ENCODE assay signal across 1 cellular context in the genomic region with DNA sequence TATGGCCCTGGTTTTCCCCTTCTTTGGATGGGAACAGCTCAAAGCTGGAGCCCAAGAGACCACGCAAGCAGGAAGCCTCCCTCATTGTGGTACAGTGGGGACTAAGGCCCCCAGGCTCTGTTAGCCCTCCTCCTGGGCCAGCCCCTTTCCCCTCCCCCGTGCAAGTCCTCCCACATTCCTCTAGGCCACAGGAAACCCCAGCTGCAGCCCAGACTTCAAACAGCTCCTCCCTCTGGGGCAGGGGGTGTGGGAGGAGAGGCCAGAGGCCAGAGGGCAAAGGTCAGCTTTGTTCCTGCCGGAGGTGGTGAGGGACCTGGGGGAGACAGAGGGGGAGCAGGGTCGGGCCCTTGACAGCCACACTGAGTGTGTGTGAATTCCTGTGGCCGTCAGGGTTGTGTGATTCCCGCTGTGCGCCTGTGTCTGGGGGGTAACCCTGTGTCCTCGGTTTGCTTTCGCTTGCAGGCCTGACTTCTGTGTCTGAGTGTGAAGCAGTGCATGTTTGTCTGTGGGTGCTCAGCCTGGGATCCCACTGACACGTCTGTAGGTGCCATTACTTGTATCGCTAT.
TF ChIP-seq lines count a peak whose summit lies in the region.

No MANE protein-coding gene starts in this region.

TF ChIP-seq in HepG2, 621 proteins besides CTCF, POLR2A, EP300 and RAD21 (continued from another document and continues in another):
- TF ChIP-seq, protein P1, sequence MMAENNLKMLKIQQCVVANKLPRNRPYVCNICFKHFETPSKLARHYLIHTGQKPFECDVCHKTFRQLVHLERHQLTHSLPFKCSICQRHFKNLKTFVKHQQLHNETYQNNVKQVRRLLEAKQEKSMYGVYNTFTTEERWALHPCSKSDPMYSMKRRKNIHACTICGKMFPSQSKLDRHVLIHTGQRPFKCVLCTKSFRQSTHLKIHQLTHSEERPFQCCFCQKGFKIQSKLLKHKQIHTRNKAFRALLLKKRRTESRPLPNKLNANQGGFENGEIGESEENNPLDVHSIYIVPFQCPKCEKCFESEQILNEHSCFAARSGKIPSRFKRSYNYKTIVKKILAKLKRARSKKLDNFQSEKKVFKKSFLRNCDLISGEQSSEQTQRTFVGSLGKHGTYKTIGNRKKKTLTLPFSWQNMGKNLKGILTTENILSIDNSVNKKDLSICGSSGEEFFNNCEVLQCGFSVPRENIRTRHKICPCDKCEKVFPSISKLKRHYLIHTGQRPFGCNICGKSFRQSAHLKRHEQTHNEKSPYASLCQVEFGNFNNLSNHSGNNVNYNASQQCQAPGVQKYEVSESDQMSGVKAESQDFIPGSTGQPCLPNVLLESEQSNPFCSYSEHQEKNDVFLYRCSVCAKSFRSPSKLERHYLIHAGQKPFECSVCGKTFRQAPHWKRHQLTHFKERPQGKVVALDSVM (CRISPR knock-in tag; IDR thresholded peaks at IDR 0.05), result no peak
- TF ChIP-seq ZFP90 (CRISPR knock-in tag; IDR thresholded peaks at IDR 0.05; ENCODE audit: borderline replicate concordance) (peak; percentile 89), ZNF713 (CRISPR knock-in tag; IDR thresholded peaks at IDR 0.05) (no peak), PITX1 (CRISPR knock-in tag; IDR thresholded peaks at IDR 0.05) (peak; percentile 92), THYN1 (CRISPR knock-in tag; IDR thresholded peaks at IDR 0.05; ENCODE audit: borderline replicate concordance, low read depth) (no peak), ZNF44 (CRISPR knock-in tag; IDR thresholded peaks at IDR 0.05) (no peak), ZNF567 (CRISPR knock-in tag; IDR thresholded peaks at IDR 0.05; ENCODE audit: borderline replicate concordance) (no peak; the same call in 1 of the 2 replicates), BCLAF1 (IDR thresholded peaks at IDR 0.05) (no peak), ETS1 (CRISPR knock-in tag; IDR thresholded peaks at IDR 0.05) (no peak), TGIF2 (CRISPR knock-in tag; IDR thresholded peaks at IDR 0.05) (peak; percentile 86), ZSCAN25 (CRISPR knock-in tag; IDR thresholded peaks at IDR 0.05) (peak; percentile 93), ZNF773 (CRISPR knock-in tag; IDR thresholded peaks at IDR 0.05; ENCODE audit: borderline replicate concordance) (no peak), CENPT (CRISPR knock-in tag; IDR thresholded peaks at IDR 0.05; ENCODE audit: low read depth) (no peak), ZNF737 (CRISPR knock-in tag; IDR thresholded peaks at IDR 0.05; ENCODE audit: borderline replicate concordance) (no peak), ZBTB46 (CRISPR knock-in tag; IDR thresholded peaks at IDR 0.05; ENCODE audit: borderline replicate concordance) (peak; percentile 98), SP4 (CRISPR knock-in tag; IDR thresholded peaks at IDR 0.05) (peak; percentile 83), ADNP (CRISPR knock-in tag; IDR thresholded peaks at IDR 0.05) (no peak), SMC3 (IDR thresholded peaks at IDR 0.05; ENCODE audit: low read length) (no peak), HOXA3 (CRISPR knock-in tag; IDR thresholded peaks at IDR 0.05) (peak; percentile 85), PPARG (CRISPR knock-in tag; conservative IDR thresholded peaks at IDR 0.05) (peak; percentile 91), IKZF1 (IDR thresholded peaks at IDR 0.05) (no peak), HDAC1 (CRISPR knock-in tag; IDR thresholded peaks at IDR 0.05) (peak; percentile 98), MTF1 (CRISPR knock-in tag; IDR thresholded peaks at IDR 0.05) (no peak), HCFC1 (IDR thresholded peaks at IDR 0.05; ENCODE audit: low read depth, low read length) (no peak), ZKSCAN1 (IDR thresholded peaks at IDR 0.05; ENCODE audit: low read length) (peak; percentile 78), ARHGAP35 (CRISPR knock-in tag; IDR thresholded peaks at IDR 0.05; ENCODE audit: borderline replicate concordance) (no peak), KAT2B (IDR thresholded peaks at IDR 0.05; ENCODE audit: borderline replicate concordance, low read depth, low read length) (no peak), ZNF556 (CRISPR knock-in tag; IDR thresholded peaks at IDR 0.05; ENCODE audit: borderline replicate concordance) (peak; percentile 90; the same call in 1 of the 2 replicates), ERF (CRISPR knock-in tag; IDR thresholded peaks at IDR 0.05) (peak; percentile 96)
- TF ChIP-seq, protein P2, sequence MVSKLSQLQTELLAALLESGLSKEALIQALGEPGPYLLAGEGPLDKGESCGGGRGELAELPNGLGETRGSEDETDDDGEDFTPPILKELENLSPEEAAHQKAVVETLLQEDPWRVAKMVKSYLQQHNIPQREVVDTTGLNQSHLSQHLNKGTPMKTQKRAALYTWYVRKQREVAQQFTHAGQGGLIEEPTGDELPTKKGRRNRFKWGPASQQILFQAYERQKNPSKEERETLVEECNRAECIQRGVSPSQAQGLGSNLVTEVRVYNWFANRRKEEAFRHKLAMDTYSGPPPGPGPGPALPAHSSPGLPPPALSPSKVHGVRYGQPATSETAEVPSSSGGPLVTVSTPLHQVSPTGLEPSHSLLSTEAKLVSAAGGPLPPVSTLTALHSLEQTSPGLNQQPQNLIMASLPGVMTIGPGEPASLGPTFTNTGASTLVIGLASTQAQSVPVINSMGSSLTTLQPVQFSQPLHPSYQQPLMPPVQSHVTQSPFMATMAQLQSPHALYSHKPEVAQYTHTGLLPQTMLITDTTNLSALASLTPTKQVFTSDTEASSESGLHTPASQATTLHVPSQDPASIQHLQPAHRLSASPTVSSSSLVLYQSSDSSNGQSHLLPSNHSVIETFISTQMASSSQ (IDR thresholded peaks at IDR 0.05; ENCODE audit: low read depth), result peak; percentile 74; the same call in 1 of the 2 replicates
- TF ChIP-seq, protein P2 (CRISPR knock-in tag; IDR thresholded peaks at IDR 0.05; ENCODE audit: borderline replicate concordance), result peak; percentile 94
- TF ChIP-seq, protein P3, sequence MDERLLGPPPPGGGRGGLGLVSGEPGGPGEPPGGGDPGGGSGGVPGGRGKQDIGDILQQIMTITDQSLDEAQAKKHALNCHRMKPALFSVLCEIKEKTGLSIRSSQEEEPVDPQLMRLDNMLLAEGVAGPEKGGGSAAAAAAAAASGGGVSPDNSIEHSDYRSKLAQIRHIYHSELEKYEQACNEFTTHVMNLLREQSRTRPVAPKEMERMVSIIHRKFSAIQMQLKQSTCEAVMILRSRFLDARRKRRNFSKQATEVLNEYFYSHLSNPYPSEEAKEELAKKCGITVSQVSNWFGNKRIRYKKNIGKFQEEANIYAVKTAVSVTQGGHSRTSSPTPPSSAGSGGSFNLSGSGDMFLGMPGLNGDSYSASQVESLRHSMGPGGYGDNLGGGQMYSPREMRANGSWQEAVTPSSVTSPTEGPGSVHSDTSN (CRISPR knock-in tag; IDR thresholded peaks at IDR 0.05), result no peak
- TF ChIP-seq, protein P4, sequence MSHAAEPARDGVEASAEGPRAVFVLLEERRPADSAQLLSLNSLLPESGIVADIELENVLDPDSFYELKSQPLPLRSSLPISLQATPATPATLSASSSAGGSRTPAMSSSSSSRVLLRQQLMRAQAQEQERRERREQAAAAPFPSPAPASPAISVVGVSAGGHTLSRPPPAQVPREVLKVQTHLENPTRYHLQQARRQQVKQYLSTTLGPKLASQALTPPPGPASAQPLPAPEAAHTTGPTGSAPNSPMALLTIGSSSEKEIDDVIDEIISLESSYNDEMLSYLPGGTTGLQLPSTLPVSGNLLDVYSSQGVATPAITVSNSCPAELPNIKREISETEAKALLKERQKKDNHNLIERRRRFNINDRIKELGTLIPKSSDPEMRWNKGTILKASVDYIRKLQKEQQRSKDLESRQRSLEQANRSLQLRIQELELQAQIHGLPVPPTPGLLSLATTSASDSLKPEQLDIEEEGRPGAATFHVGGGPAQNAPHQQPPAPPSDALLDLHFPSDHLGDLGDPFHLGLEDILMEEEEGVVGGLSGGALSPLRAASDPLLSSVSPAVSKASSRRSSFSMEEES (CRISPR knock-in tag; IDR thresholded peaks at IDR 0.05), result peak; percentile 36; the same call in 1 of the 2 replicates
- TF ChIP-seq, protein P5, sequence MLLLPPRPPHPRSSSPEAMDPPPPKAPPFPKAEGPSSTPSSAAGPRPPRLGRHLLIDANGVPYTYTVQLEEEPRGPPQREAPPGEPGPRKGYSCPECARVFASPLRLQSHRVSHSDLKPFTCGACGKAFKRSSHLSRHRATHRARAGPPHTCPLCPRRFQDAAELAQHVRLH (CRISPR knock-in tag; IDR thresholded peaks at IDR 0.05; ENCODE audit: borderline replicate concordance, low read depth), result peak; percentile 84; the same call in 1 of the 2 replicates
- TF ChIP-seq, protein P6, sequence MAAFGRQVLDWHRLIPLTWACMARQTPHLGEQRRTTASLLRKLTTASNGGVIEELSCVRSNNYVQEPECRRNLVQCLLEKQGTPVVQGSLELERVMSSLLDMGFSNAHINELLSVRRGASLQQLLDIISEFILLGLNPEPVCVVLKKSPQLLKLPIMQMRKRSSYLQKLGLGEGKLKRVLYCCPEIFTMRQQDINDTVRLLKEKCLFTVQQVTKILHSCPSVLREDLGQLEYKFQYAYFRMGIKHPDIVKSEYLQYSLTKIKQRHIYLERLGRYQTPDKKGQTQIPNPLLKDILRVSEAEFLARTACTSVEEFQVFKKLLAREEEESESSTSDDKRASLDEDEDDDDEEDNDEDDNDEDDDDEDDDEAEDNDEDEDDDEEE (CRISPR knock-in tag; IDR thresholded peaks at IDR 0.05), result peak; percentile 79; the same call in 1 of the 2 replicates
- TF ChIP-seq, protein P7, sequence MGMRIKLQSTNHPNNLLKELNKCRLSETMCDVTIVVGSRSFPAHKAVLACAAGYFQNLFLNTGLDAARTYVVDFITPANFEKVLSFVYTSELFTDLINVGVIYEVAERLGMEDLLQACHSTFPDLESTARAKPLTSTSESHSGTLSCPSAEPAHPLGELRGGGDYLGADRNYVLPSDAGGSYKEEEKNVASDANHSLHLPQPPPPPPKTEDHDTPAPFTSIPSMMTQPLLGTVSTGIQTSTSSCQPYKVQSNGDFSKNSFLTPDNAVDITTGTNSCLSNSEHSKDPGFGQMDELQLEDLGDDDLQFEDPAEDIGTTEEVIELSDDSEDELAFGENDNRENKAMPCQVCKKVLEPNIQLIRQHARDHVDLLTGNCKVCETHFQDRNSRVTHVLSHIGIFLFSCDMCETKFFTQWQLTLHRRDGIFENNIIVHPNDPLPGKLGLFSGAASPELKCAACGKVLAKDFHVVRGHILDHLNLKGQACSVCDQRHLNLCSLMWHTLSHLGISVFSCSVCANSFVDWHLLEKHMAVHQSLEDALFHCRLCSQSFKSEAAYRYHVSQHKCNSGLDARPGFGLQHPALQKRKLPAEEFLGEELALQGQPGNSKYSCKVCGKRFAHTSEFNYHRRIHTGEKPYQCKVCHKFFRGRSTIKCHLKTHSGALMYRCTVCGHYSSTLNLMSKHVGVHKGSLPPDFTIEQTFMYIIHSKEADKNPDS (CRISPR knock-in tag; IDR thresholded peaks at IDR 0.05), result no peak
